ENCODE assay signal across 8 cellular contexts in the genomic region with DNA sequence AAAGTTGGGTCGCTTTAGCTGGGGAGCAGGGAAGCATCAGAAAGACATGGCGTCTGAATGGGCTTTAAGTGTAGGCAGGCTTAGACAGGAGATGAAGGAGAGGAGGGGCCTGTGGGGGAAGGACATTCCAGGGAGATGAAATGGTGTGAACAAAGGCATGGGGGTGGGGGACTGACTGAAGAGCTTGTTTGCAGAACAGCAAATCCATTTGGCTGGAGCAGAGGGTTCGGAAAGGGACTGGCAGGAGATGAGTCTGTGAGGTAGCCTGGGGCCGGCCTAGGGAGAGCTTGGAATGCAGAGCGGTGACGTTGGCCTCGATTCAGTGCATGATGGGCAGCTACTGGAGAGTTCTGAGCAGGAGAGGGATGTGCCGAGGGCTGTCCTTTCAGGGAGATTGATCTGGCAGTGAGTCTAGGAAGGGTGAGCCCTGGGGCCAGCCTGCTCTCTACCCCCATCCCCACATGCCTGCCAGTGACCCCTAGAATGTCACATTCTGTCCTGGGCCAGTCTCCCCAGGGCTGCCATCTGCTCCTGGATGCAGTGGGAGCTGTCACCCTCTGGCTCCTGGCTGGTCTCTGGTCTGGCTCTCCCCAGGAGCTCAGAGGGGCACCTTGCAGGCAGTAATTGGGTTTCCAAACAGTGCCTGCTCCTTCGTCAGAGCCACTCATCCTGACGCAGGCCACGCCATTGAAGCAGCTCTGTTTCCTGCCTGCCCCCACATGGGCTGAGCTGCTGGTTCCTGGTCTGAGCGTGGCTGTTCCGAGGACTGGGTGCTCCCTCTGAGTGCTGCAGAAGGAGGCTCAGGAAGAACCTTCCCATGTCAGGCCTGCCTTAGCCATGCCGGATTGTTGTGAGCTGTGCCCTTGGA. TPM values are rescaled to one million over a fixed set of nuclear protein-coding genes. Genes with fewer than 3 reads are reported as not detected.
A peak's percentile ranks its signal among the peaks of the same experiment; 100 is the strongest.
DNase-seq lines count a peak whose midpoint lies in the region; ATAC-seq and TF ChIP-seq lines count a peak whose summit lies in the region.

No MANE protein-coding gene starts in this region.

- H3K9me3 Mint-ChIP-seq in GM23338: no peaks in the 10 kb centered on the region
- no peaks in the 10 kb centered on the region for H3K9me3 Mint-ChIP-seq in activated CD4-positive, alpha-beta memory T cell treated with anti-CD3 and anti-CD28 coated beads, Interleukin-2, amount 10 ng/mL, durations not matched to agents 7 days and 5 days

- H3F3A ChIP-seq in GM23338 (replicated peaks; ENCODE audit: low read depth): no peaks in the 10 kb centered on the region

- H2BK12ac ChIP-seq in trophoblast cell (ENCODE audit: low read length): peak overlapping the region; percentile 76

- no peaks in the 10 kb centered on the region for H3K27me3 ChIP-seq in GM23338 (ENCODE audit: insufficient read depth)
- H3K27me3 ChIP-seq in WERI-Rb-1 (ENCODE audit: insufficient read depth, low read depth, severe bottlenecking): no peaks in the 10 kb centered on the region
- H3K27me3 ChIP-seq in trophoblast cell (ENCODE audit: insufficient read depth, low read length): no peaks in the 10 kb centered on the region

- H3K4me2 ChIP-seq in GM23338: no peak overlapping the region
- peak overlapping the region; percentile 19 for H3K4me2 ChIP-seq in trophoblast cell (ENCODE audit: low read length)

- peak overlapping the region; percentile 73 for H2BK5ac ChIP-seq in trophoblast cell (ENCODE audit: low read depth, low read length, poor library complexity)

- H3K27ac ChIP-seq in GM23338 (ENCODE audit: low read depth) (0 out of 2 replicates have a peak overlapping the region, but pooled peaks have one; percentile 55), WERI-Rb-1 (peak overlapping the region; percentile 69), trophoblast cell (ENCODE audit: low read depth, low read length) (peak overlapping the region; percentile 93)

- intact Hi-C loops in head of caudate nucleus (cut with DNase I): loop anchor here (2.0 to 10.0 kb wide), 3 partner anchors 97 to 365 kb away; no protein-coding TSS in a partner anchor

- H3K4me3 ChIP-seq in GM23338: 0 out of 2 replicates have a peak overlapping the region, but pooled peaks have one; percentile 17
- no peak overlapping the region for H3K4me3 ChIP-seq in WERI-Rb-1 (ENCODE audit: low read depth, low read length)
- peak overlapping the region; percentile 2 for H3K4me3 ChIP-seq in trophoblast cell (ENCODE audit: low read depth, low read length)

- H3K9me3 ChIP-seq in WERI-Rb-1 (ENCODE audit: severe bottlenecking): no peaks in the 10 kb centered on the region
- no peaks in the 10 kb centered on the region for H3K9me3 ChIP-seq in trophoblast cell (ENCODE audit: insufficient read depth, low read depth, low read length)

- CTCF ChIA-PET in activated CD4-positive, alpha-beta memory T cell treated with anti-CD3 and anti-CD28 coated beads, Interleukin-2, amount 10 ng/mL, durations not matched to agents 7 days and 5 days (lab: Charles Lee): interaction anchor here (0.6 to 9.2 kb wide), 20 partner anchors 10 to 372 kb away, joined by 3 to 133 read pairs (median 6); a partner anchor contains a TSS

- peak; percentile 7; the same call in 2 of the 3 replicates for ATAC-seq in GM23338
- ATAC-seq in GM21515 (IDR thresholded peaks at IDR 0.05; ENCODE audit: unreplicated experiment): no peak
- no peak for ATAC-seq in GM21723 (IDR thresholded peaks at IDR 0.05; ENCODE audit: unreplicated experiment)

- H4K91ac ChIP-seq in trophoblast cell (ENCODE audit: low read depth, low read length): peak overlapping the region; percentile 82

- H3K9me2 ChIP-seq in GM23338 (ENCODE audit: insufficient read depth): no peaks in the 10 kb centered on the region

- peaks cover 12% of the 10 kb centered on the region for H3K79me1 ChIP-seq in trophoblast cell (ENCODE audit: low read length)

- peak overlapping the region; percentile 22 for H3K4ac ChIP-seq in trophoblast cell (ENCODE audit: low read depth, low read length)

- peak overlapping the region; percentile 38; the same call in 1 of the 2 replicates for H3K27ac Mint-ChIP-seq in GM23338
- H3K27ac Mint-ChIP-seq in activated CD4-positive, alpha-beta memory T cell treated with anti-CD3 and anti-CD28 coated beads, Interleukin-2, amount 10 ng/mL, durations not matched to agents 7 days and 5 days: no peak overlapping the region

- H3K79me2 ChIP-seq in GM23338 (replicated peaks; ENCODE audit: insufficient read depth): no peaks in the 10 kb centered on the region
- no peaks in the 10 kb centered on the region for H3K79me2 ChIP-seq in trophoblast cell (ENCODE audit: control insufficient read depth, insufficient read depth, low read length, poor library complexity)

- H3K14ac ChIP-seq in trophoblast cell (ENCODE audit: low read length): peak overlapping the region; percentile 78

- H3K9ac ChIP-seq in trophoblast cell (ENCODE audit: low read length): no peak overlapping the region

- WGBS in trophoblast cell (ENCODE audit: extremely low coverage, insufficient coverage, insufficient read length): no CpG with 5 or more reads among the region's 14 CpGs

- peak overlapping the region; percentile 74 for H2BK120ac ChIP-seq in trophoblast cell (ENCODE audit: insufficient read depth, low read length, poor library complexity)

- peak overlapping the region; percentile 65 for H3K18ac ChIP-seq in trophoblast cell (ENCODE audit: low read length)

- no peaks in the 10 kb centered on the region for H4K20me1 ChIP-seq in GM23338 (replicated peaks; ENCODE audit: insufficient read depth)

- H3K36me3 Mint-ChIP-seq in GM23338 (ENCODE audit: low read depth): no peaks in the 10 kb centered on the region; the same call in 2 of the 3 replicates
- H3K36me3 Mint-ChIP-seq in activated CD4-positive, alpha-beta memory T cell treated with anti-CD3 and anti-CD28 coated beads, Interleukin-2, amount 10 ng/mL, durations not matched to agents 7 days and 5 days (ENCODE audit: low read depth): peaks cover 18% of the 10 kb centered on the region

- H2AFZ ChIP-seq in GM23338 (no peak overlapping the region), trophoblast cell (ENCODE audit: insufficient read depth, low read length, poor library complexity) (peak overlapping the region; percentile 14)

- TF ChIP-seq CTCF in GM23338 (conservative IDR thresholded peaks at IDR 0.05; ENCODE audit: low read depth in 2 of 2) (no peak), WERI-Rb-1 (IDR thresholded peaks at IDR 0.05; ENCODE audit: low read depth, low read length) (no peak)

- H2AK5ac ChIP-seq in trophoblast cell (ENCODE audit: low read length): peak overlapping the region; percentile 45

- no peak overlapping the region; the same call in 2 of the 3 replicates for H3K4me3 Mint-ChIP-seq in GM23338
- H3K4me3 Mint-ChIP-seq in activated CD4-positive, alpha-beta memory T cell treated with anti-CD3 and anti-CD28 coated beads, Interleukin-2, amount 10 ng/mL, durations not matched to agents 7 days and 5 days: no peak overlapping the region

- peak overlapping the region; percentile 80 for H4K8ac ChIP-seq in trophoblast cell (ENCODE audit: low read depth, low read length)

- POLR2A ChIA-PET in activated CD4-positive, alpha-beta memory T cell treated with anti-CD3 and anti-CD28 coated beads, Interleukin-2, amount 10 ng/mL, durations not matched to agents 7 days and 5 days (lab: Charles Lee): interaction anchor here (0.6 to 3.5 kb wide), 4 partner anchors 15 to 96 kb away, joined by 3 to 24 read pairs (median 3); no protein-coding TSS in a partner anchor

- H3K4me1 Mint-ChIP-seq in GM23338: peaks cover 32% of the 10 kb centered on the region
- H3K4me1 Mint-ChIP-seq in activated CD4-positive, alpha-beta memory T cell treated with anti-CD3 and anti-CD28 coated beads, Interleukin-2, amount 10 ng/mL, durations not matched to agents 7 days and 5 days: peaks cover 4% of the 10 kb centered on the region

- H3K23ac ChIP-seq in trophoblast cell (ENCODE audit: low read length): no peak overlapping the region

- H3K4me1 ChIP-seq in GM23338 (ENCODE audit: insufficient read depth) (peaks cover 15% of the 10 kb centered on the region), trophoblast cell (ENCODE audit: control insufficient read depth in 1 of 2, insufficient read depth in 2 of 2, low read length in 2 of 2) (peaks cover 19 to 24% of the 10 kb centered on the region in 2 experiments)

- H3K36me3 ChIP-seq in GM23338 (ENCODE audit: insufficient read depth): no peaks in the 10 kb centered on the region
- peaks cover 79% of the 10 kb centered on the region for H3K36me3 ChIP-seq in WERI-Rb-1
- H3K36me3 ChIP-seq in trophoblast cell (ENCODE audit: control insufficient read depth in 1 of 2, insufficient read depth in 2 of 2, low read length in 2 of 2): peaks cover 8 to 10% of the 10 kb centered on the region in 2 experiments

- DNase-seq in GM23338 (ENCODE audit: low spot score) (peak; percentile 64), WERI-Rb-1 (peak; percentile 69), head of caudate nucleus (peak in 30 of 42 donors; percentile 14 to 74 (median 35)), trophoblast cell (peak; percentile 45 to 53), germinal center (ENCODE audit: low spot score) (no peak)
- DNase-seq in activated CD4-positive, alpha-beta memory T cell treated with anti-CD3 and anti-CD28 coated beads, Interleukin-2, amount 10 ng/mL, durations not matched to agents 7 days and 5 days: no peak

- peak overlapping the region; percentile 64 for H4K12ac ChIP-seq in trophoblast cell (ENCODE audit: low read depth, low read length)

- peaks cover 4% of the 10 kb centered on the region for H3K27me3 Mint-ChIP-seq in GM23338 (ENCODE audit: insufficient read depth, low read depth, poor library complexity)
- H3K27me3 Mint-ChIP-seq in activated CD4-positive, alpha-beta memory T cell treated with anti-CD3 and anti-CD28 coated beads, Interleukin-2, amount 10 ng/mL, durations not matched to agents 7 days and 5 days: no peaks in the 10 kb centered on the region

RNA-seq across cellular contexts. Expression of a gene that starts 22.3 kb away (rescaled TPM):
- total RNA-seq in GM23338 (2014; rRNA removed; shearing (Covaris generic)): 22.6 and 27.0 TPM in 2 replicates
- 17.7 and 17.8 TPM in 2 replicates for polyA plus RNA-seq in GM23338 (2016; fragmentation: Nextera tagmentation; extraction: Ambion mirVana)
- polyA plus RNA-seq in trophoblast cell (2013): 23.7 and 23.9 TPM in 2 replicates
- 10 to 100 TPM; 33.7 to 35.7 TPM for total RNA-seq in activated CD4-positive, alpha-beta memory T cell treated with anti-CD3 and anti-CD28 coated beads, Interleukin-2, amount 10 ng/mL, durations not matched to agents 7 days and 5 days

RNA-seq across cellular contexts. Expression of a gene that starts 42.2 kb away (rescaled TPM):
- total RNA-seq in GM23338 (2014; rRNA removed; shearing (Covaris generic)): 4.9 and 5.4 TPM in 2 replicates
- 12.0 and 12.3 TPM in 2 replicates for polyA plus RNA-seq in GM23338 (2016; fragmentation: Nextera tagmentation; extraction: Ambion mirVana)
- 18.2 and 20.4 TPM in 2 replicates for polyA plus RNA-seq in trophoblast cell (2013)
- total RNA-seq in activated CD4-positive, alpha-beta memory T cell treated with anti-CD3 and anti-CD28 coated beads, Interleukin-2, amount 10 ng/mL, durations not matched to agents 7 days and 5 days: 100 to 1,000 TPM; 124 to 136 TPM

Comparison
In these comparisons a context has a peak if more than half of its experiments do, and no peak if none do; other contexts are left out.
1. DNase-seq: peak in GM23338 (single experiment), WERI-Rb-1 (single experiment), head of caudate nucleus (30 of 42) and trophoblast cell (2 of 2); none in germinal center (single experiment) and activated CD4-positive, alpha-beta memory T cell treated with anti-CD3 and anti-CD28 coated beads, Interleukin-2, amount 10 ng/mL, durations not matched to agents 7 days and 5 days (single experiment).
2. RNA of a gene that starts 42.2 kb away (total RNA-seq): 124 to 136 TPM in activated CD4-positive, alpha-beta memory T cell treated with anti-CD3 and anti-CD28 coated beads, Interleukin-2, amount 10 ng/mL, durations not matched to agents 7 days and 5 days; 4.9 to 5.4 TPM in GM23338; every median in the first group is over 10 times any median in the second.
3. Peak in every context shown above with its lines, with median percentiles within 50 percentile points of each other: H3K27ac ChIP-seq.